Comparison of ENCODE assay signal across 21 cellular contexts in the genomic region with DNA sequence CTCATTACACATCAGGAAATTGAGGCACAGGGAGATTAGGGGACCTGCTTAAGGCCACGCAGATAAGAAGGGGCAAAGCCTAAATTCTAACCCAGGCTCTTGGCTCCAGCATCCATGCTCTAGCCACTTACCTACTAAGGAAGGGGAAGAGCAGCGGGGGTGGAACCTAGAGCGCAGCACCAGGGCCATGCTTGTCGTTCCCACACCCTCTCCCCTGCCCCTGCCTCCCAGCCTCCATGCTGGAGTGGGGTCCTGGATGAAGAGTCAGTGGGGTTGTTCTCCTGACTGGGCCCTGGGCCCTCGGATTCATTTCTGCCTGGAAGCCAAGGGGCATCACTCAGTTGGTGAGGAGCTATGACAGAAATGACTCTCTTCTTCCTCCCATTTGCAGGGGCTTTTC.
"Had no signal": no experiment of that assay in that cellular context is flagged by ENCODE, and none has a peak within 500 bp of the region (broad histone marks: within the 10 kb centered on the region; RNA-seq: fewer than 3 reads in every experiment).

No MANE protein-coding gene starts in this region.

- H3K9me3 ChIP-seq: SK-N-SH had no signal

- DNase-seq: NCI-H1092, NCI-H1105 treated with DMSO at 0.1 percent for 48 hours, NCI-H1417 treated with DMSO at 0.1 percent for 48 hours, NCI-H146, NCI-H1694 treated with DMSO at 0.1 percent for 48 hours, NCI-H1930, NCI-H2081, NCI-H2107, NCI-H2227 treated with DMSO at 0.1 percent for 48 hours, NCI-H524, NCI-H526 treated with DMSO at 0.1 percent for 48 hours, NCI-H748 treated with DMSO at 0.1 percent for 48 hours, PC-3, SHP77, SK-N-SH, SW 1271 had no signal

- ATAC-seq: K562, Panc1, PC-3 had no signal

- FAIRE-seq: HTR-8/SVneo, K562 had no signal

- H3K4me2 ChIP-seq: SK-N-SH had no signal

- H3K27ac ChIP-seq: HL-60, RWPE1 had no signal

- H3K4me3 ChIP-seq: K562 had no signal

- H3K9ac ChIP-seq: SK-N-SH had no signal
